In genomic region chr3:56664823-56665222, GRCh38 we compare ENCODE assay signal across 1 cellular context.
TF ChIP-seq lines count a peak whose summit lies in the region.

No MANE protein-coding gene starts in this region.

TF ChIP-seq in SK-N-SH treated with all-trans-retinoic acid at 6 μM for 48 hours, 23 proteins besides CTCF, POLR2A, EP300 and RAD21 (continued from another document):
- TF ChIP-seq, protein P1, sequence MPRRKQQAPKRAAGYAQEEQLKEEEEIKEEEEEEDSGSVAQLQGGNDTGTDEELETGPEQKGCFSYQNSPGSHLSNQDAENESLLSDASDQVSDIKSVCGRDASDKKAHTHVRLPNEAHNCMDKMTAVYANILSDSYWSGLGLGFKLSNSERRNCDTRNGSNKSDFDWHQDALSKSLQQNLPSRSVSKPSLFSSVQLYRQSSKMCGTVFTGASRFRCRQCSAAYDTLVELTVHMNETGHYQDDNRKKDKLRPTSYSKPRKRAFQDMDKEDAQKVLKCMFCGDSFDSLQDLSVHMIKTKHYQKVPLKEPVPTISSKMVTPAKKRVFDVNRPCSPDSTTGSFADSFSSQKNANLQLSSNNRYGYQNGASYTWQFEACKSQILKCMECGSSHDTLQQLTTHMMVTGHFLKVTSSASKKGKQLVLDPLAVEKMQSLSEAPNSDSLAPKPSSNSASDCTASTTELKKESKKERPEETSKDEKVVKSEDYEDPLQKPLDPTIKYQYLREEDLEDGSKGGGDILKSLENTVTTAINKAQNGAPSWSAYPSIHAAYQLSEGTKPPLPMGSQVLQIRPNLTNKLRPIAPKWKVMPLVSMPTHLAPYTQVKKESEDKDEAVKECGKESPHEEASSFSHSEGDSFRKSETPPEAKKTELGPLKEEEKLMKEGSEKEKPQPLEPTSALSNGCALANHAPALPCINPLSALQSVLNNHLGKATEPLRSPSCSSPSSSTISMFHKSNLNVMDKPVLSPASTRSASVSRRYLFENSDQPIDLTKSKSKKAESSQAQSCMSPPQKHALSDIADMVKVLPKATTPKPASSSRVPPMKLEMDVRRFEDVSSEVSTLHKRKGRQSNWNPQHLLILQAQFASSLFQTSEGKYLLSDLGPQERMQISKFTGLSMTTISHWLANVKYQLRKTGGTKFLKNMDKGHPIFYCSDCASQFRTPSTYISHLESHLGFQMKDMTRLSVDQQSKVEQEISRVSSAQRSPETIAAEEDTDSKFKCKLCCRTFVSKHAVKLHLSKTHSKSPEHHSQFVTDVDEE (CRISPR knock-in tag; IDR thresholded peaks at IDR 0.05): no peak
- TF ChIP-seq ZC3H10 (CRISPR knock-in tag; IDR thresholded peaks at IDR 0.05) (no peak), ZFP30 (CRISPR knock-in tag; IDR thresholded peaks at IDR 0.05) (no peak)
TF ChIP-seq in SK-N-SH treated with all-trans-retinoic acid at 6 μM for 48 hours: peak in this region for 0.
